Comparison of ENCODE assay signal across 25 cellular contexts in genomic region chr20:47421076-47421475, GRCh38.
"Had no signal": no experiment of that assay in that cellular context is flagged by ENCODE, and none has a peak within 500 bp of the region (broad histone marks: within the 10 kb centered on the region; RNA-seq: fewer than 3 reads in every experiment).

No MANE protein-coding gene starts in this region.

- FAIRE-seq: small intestine had no signal

- H3K4me1 ChIP-seq: foreskin keratinocyte, sigmoid colon, suprapubic skin, tibial artery had no signal

- H3K9me3 ChIP-seq: esophagus muscularis mucosa, ovary, sigmoid colon, suprapubic skin had no signal

- H3K27ac Mint-ChIP-seq: activated CD4-positive, alpha-beta T cell treated with anti-CD3 and anti-CD28 coated beads for 36 hours; activated CD8-positive, alpha-beta memory T cell treated with anti-CD3 and anti-CD28 coated beads, Interleukin-2, amount 10 ng/mL, durations not matched to agents 7 days and 5 days; activated CD8-positive, alpha-beta T cell treated with anti-CD3 and anti-CD28 coated beads, Interleukin-2, amount 10 ng/mL, durations not matched to agents 7 days and 5 days; activated naive CD4-positive, alpha-beta T cell treated with anti-CD3 and anti-CD28 coated beads, Interleukin-2, amount 50 U/mL, for 24 hours; activated naive CD8-positive, alpha-beta T cell treated with anti-CD3 and anti-CD28 coated beads, Interleukin-2, amount 50 U/mL, for 24 hours; activated T-helper 2 cell treated with anti-CD3 and anti-CD28 coated beads, Interferon-gamma antibody, Interleukin-2, Interleukin-4, amounts not matched to agents 10 μg/mL and 5 μg/mL and 100 μg/mL, durations not matched to agents 14 hours and 24 hours and 36 hours; endodermal cell; mesothelial cell of epicardium; naive thymus-derived CD4-positive, alpha-beta T cell; progenitor cell of endocrine pancreas had no signal

- ATAC-seq: activated CD4-positive, alpha-beta T cell treated with anti-CD3 and anti-CD28 coated beads for 36 hours; activated CD8-positive, alpha-beta memory T cell treated with anti-CD3 and anti-CD28 coated beads, Interleukin-2, amount 10 ng/mL, durations not matched to agents 7 days and 5 days; activated CD8-positive, alpha-beta T cell treated with anti-CD3 and anti-CD28 coated beads, Interleukin-2, amount 10 ng/mL, durations not matched to agents 7 days and 5 days; activated naive CD8-positive, alpha-beta T cell treated with anti-CD3 and anti-CD28 coated beads, Interleukin-2, amount 50 U/mL, for 24 hours; foreskin keratinocyte; heart left ventricle; naive thymus-derived CD4-positive, alpha-beta T cell had no signal

- H3K4me3 Mint-ChIP-seq: activated CD4-positive, alpha-beta T cell treated with anti-CD3 and anti-CD28 coated beads for 36 hours; activated CD8-positive, alpha-beta memory T cell treated with anti-CD3 and anti-CD28 coated beads, Interleukin-2, amount 10 ng/mL, durations not matched to agents 7 days and 5 days; activated CD8-positive, alpha-beta T cell treated with anti-CD3 and anti-CD28 coated beads, Interleukin-2, amount 10 ng/mL, durations not matched to agents 7 days and 5 days; activated naive CD4-positive, alpha-beta T cell treated with anti-CD3 and anti-CD28 coated beads, Interleukin-2, amount 50 U/mL, for 24 hours; activated naive CD8-positive, alpha-beta T cell treated with anti-CD3 and anti-CD28 coated beads, Interleukin-2, amount 50 U/mL, for 24 hours; endodermal cell; mesothelial cell of epicardium; naive thymus-derived CD4-positive, alpha-beta T cell had no signal

- H3K36me3 Mint-ChIP-seq: activated CD8-positive, alpha-beta memory T cell treated with anti-CD3 and anti-CD28 coated beads, Interleukin-2, amount 10 ng/mL, durations not matched to agents 7 days and 5 days; activated naive CD4-positive, alpha-beta T cell treated with anti-CD3 and anti-CD28 coated beads, Interleukin-2, amount 50 U/mL, for 24 hours; mesothelial cell of epicardium had no signal

- H3K27ac ChIP-seq: esophagus muscularis mucosa, foreskin keratinocyte, heart left ventricle, ovary, sigmoid colon, suprapubic skin, tibial artery had no signal

- DNase-seq: activated CD4-positive, alpha-beta T cell treated with anti-CD3 and anti-CD28 coated beads for 36 hours; activated CD4-positive, CD25-positive, alpha-beta regulatory T cell; activated CD8-positive, alpha-beta memory T cell treated with anti-CD3 and anti-CD28 coated beads, Interleukin-2, amount 10 ng/mL, durations not matched to agents 7 days and 5 days; activated CD8-positive, alpha-beta T cell treated with anti-CD3 and anti-CD28 coated beads, Interleukin-2, amount 10 ng/mL, durations not matched to agents 7 days and 5 days; activated naive CD8-positive, alpha-beta T cell treated with anti-CD3 and anti-CD28 coated beads, Interleukin-2, amount 50 U/mL, for 24 hours; activated T-cell treated with anti-CD3 and anti-CD28 coated beads, Interleukin-2, amount 50 U/mL, for 48 hours; amygdala; caudate nucleus; endodermal cell; foreskin keratinocyte; heart left ventricle; naive thymus-derived CD4-positive, alpha-beta T cell; ovary; sigmoid colon; small intestine; stimulated activated CD4-positive, alpha-beta T cell treated with anti-CD3 and anti-CD28 coated beads, Interleukin-4, amount 100 ng/mL, for 4 hours; stimulated activated CD8-positive, alpha-beta memory T cell treated with anti-CD3 and anti-CD28 coated beads, Interleukin-4, amount 100 ng/mL, for 48 hours; stimulated activated naive CD4-positive, alpha-beta T cell; tibial artery had no signal

- H3K27me3 Mint-ChIP-seq: activated CD4-positive, alpha-beta T cell treated with anti-CD3 and anti-CD28 coated beads for 36 hours; activated CD8-positive, alpha-beta memory T cell treated with anti-CD3 and anti-CD28 coated beads, Interleukin-2, amount 10 ng/mL, durations not matched to agents 7 days and 5 days; activated naive CD4-positive, alpha-beta T cell treated with anti-CD3 and anti-CD28 coated beads, Interleukin-2, amount 50 U/mL, for 24 hours; activated naive CD8-positive, alpha-beta T cell treated with anti-CD3 and anti-CD28 coated beads, Interleukin-2, amount 50 U/mL, for 24 hours; naive thymus-derived CD4-positive, alpha-beta T cell; progenitor cell of endocrine pancreas had no signal

- H3K27me3 ChIP-seq: esophagus muscularis mucosa, foreskin keratinocyte, heart left ventricle, ovary, sigmoid colon, suprapubic skin, tibial artery had no signal

- H3K36me3 ChIP-seq: esophagus muscularis mucosa, heart left ventricle, ovary, sigmoid colon, suprapubic skin, tibial artery had no signal

- H3K4me3 ChIP-seq: esophagus muscularis mucosa, heart left ventricle, ovary, sigmoid colon, suprapubic skin, tibial artery had no signal

- H3K9me3 Mint-ChIP-seq: activated naive CD4-positive, alpha-beta T cell treated with anti-CD3 and anti-CD28 coated beads, Interleukin-2, amount 50 U/mL, for 24 hours; activated naive CD8-positive, alpha-beta T cell treated with anti-CD3 and anti-CD28 coated beads, Interleukin-2, amount 50 U/mL, for 24 hours; activated T-helper 2 cell treated with anti-CD3 and anti-CD28 coated beads, Interferon-gamma antibody, Interleukin-2, Interleukin-4, amounts not matched to agents 10 μg/mL and 5 μg/mL and 100 μg/mL, durations not matched to agents 14 hours and 24 hours and 36 hours; mesothelial cell of epicardium had no signal
